In genomic region chr4:103099691-103100392, GRCh38 we compare ENCODE assay signal across 1 cellular context.
TF ChIP-seq lines count a peak whose summit lies in the region.

Gene BDH2, minus strand, starts transcription at chr4:103099834. Its CDS starts 3,580 bp downstream, at chr4:103096254.

TF ChIP-seq in SK-N-SH, 30 proteins besides CTCF, POLR2A, EP300 and RAD21 (continued from another document):
- TF ChIP-seq, protein P1, sequence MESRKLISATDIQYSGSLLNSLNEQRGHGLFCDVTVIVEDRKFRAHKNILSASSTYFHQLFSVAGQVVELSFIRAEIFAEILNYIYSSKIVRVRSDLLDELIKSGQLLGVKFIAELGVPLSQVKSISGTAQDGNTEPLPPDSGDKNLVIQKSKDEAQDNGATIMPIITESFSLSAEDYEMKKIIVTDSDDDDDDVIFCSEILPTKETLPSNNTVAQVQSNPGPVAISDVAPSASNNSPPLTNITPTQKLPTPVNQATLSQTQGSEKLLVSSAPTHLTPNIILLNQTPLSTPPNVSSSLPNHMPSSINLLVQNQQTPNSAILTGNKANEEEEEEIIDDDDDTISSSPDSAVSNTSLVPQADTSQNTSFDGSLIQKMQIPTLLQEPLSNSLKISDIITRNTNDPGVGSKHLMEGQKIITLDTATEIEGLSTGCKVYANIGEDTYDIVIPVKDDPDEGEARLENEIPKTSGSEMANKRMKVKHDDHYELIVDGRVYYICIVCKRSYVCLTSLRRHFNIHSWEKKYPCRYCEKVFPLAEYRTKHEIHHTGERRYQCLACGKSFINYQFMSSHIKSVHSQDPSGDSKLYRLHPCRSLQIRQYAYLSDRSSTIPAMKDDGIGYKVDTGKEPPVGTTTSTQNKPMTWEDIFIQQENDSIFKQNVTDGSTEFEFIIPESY (IDR thresholded peaks at IDR 0.05; ENCODE audit: borderline replicate concordance, low read depth), result no peak
- TF ChIP-seq FOXM1 (IDR thresholded peaks at IDR 0.05; ENCODE audit: low read depth) (no peak), YY1 (IDR thresholded peaks at IDR 0.05; ENCODE audit: low read depth) (0 out of 2 replicates have a peak, but pooled peaks have one; percentile 18), TCF12 (IDR thresholded peaks at IDR 0.05) (no peak), MXI1 (IDR thresholded peaks at IDR 0.05; ENCODE audit: low read depth, low read length) (peak; percentile 69; the same call in 1 of the 2 replicates), ELF1 (IDR thresholded peaks at IDR 0.05) (no peak)
